16 cellular contexts compared by ENCODE assay signal in genomic region chr11:44690651-44691050, GRCh38.
"Had no signal": no experiment of that assay in that cellular context is flagged by ENCODE, and none has a peak within 500 bp of the region (broad histone marks: within the 10 kb centered on the region; RNA-seq: fewer than 3 reads in every experiment).

No MANE protein-coding gene starts in this region.

- H3K27me3 ChIP-seq: gastrocnemius medialis, heart right ventricle had no signal

- H3K9me3 ChIP-seq: gastrocnemius medialis, mucosa of descending colon, stomach, thoracic aorta, transverse colon had no signal

- H3K4me1 ChIP-seq: gastrocnemius medialis, stomach, transverse colon had no signal

- H3K4me3 ChIP-seq: gastrocnemius medialis, heart right ventricle, mucosa of descending colon, stomach, thoracic aorta, transverse colon had no signal

- DNase-seq: effector memory CD4-positive, alpha-beta T cell; gastrocnemius medialis; heart right ventricle; hypothalamus; kidney glomerular epithelial cell; mucosa of descending colon; naive thymus-derived CD8-positive, alpha-beta T cell; posterior cingulate gyrus; stimulated activated CD4-positive, alpha-beta T cell treated with anti-CD3 and anti-CD28 coated beads, Interleukin-2, amount 100 ng/mL, for 24 hours; stimulated activated CD4-positive, alpha-beta T cell treated with anti-CD3 and anti-CD28 coated beads, Interleukin-4, amount 100 ng/mL, for 4 hours; stimulated activated naive CD4-positive, alpha-beta T cell; stomach; transverse colon had no signal

- H3K36me3 Mint-ChIP-seq: naive thymus-derived CD8-positive, alpha-beta T cell had no signal

- H3K27me3 Mint-ChIP-seq: naive thymus-derived CD8-positive, alpha-beta T cell had no signal

- ATAC-seq: esophagus mucosa; gastrocnemius medialis; heart right ventricle; mucosa of descending colon; naive thymus-derived CD8-positive, alpha-beta T cell; sciatic nerve had no signal

- H3K36me3 ChIP-seq: gastrocnemius medialis, heart right ventricle, stomach, thoracic aorta, transverse colon had no signal

- H3K27ac ChIP-seq: gastrocnemius medialis, heart right ventricle, stomach, thoracic aorta, transverse colon had no signal

- H3K4me3 Mint-ChIP-seq: naive thymus-derived CD8-positive, alpha-beta T cell had no signal
